1 cellular context compared by ENCODE assay signal in genomic region chr10:37991655-37992054, GRCh38.
TF ChIP-seq lines count a peak whose summit lies in the region.

No MANE protein-coding gene starts in this region.

TF ChIP-seq in HepG2, 621 proteins besides CTCF, POLR2A, EP300 and RAD21:
- TF ChIP-seq E2F1 (CRISPR knock-in tag; IDR thresholded peaks at IDR 0.05) (no peak), ZNF773 (CRISPR knock-in tag; IDR thresholded peaks at IDR 0.05; ENCODE audit: borderline replicate concordance) (no peak)
